ENCODE assay signal across 12 cellular contexts in genomic region chr3:185926445-185926844, GRCh38. TPM values are rescaled to one million over a fixed set of nuclear protein-coding genes. Genes with fewer than 3 reads are reported as not detected.
DNase-seq lines count a peak whose midpoint lies in the region; ATAC-seq and TF ChIP-seq lines count a peak whose summit lies in the region.
"Had no signal": no experiment of that assay in that cellular context is flagged by ENCODE, and none has a peak within 500 bp of the region (broad histone marks: within the 10 kb centered on the region; RNA-seq: fewer than 3 reads in every experiment).

No MANE protein-coding gene starts in this region.

- H3K27me3 Mint-ChIP-seq in activated T-cell treated with anti-CD3 and anti-CD28 coated beads, Interleukin-2, amount 50 U/mL, for 72 hours (ENCODE audit: low read depth): no peaks in the 10 kb centered on the region
- no peaks in the 10 kb centered on the region for H3K27me3 Mint-ChIP-seq in activated CD8-positive, alpha-beta T cell treated with anti-CD3 and anti-CD28 coated beads, Interleukin-2, amount 10 ng/mL, durations not matched to agents 7 days and 5 days (ENCODE audit: low read depth)
- no peaks in the 10 kb centered on the region for H3K27me3 Mint-ChIP-seq in glutamatergic neuron (ENCODE audit: unreplicated experiment)

- peaks cover 99% of the 10 kb centered on the region for H3K79me2 ChIP-seq in smooth muscle cell (ENCODE audit: low read depth)
- peaks cover 100% of the 10 kb centered on the region for H3K79me2 ChIP-seq in OCI-LY7 (ENCODE audit: insufficient read depth, low read depth, low read length)

- no peaks in the 10 kb centered on the region for H3K9me3 Mint-ChIP-seq in activated T-cell treated with anti-CD3 and anti-CD28 coated beads, Interleukin-2, amount 50 U/mL, for 72 hours
- no peaks in the 10 kb centered on the region for H3K9me3 Mint-ChIP-seq in activated CD8-positive, alpha-beta T cell treated with anti-CD3 and anti-CD28 coated beads, Interleukin-2, amount 10 ng/mL, durations not matched to agents 7 days and 5 days (ENCODE audit: insufficient read depth)
- H3K9me3 Mint-ChIP-seq in glutamatergic neuron (ENCODE audit: unreplicated experiment): no peaks in the 10 kb centered on the region

- no peak for TF ChIP-seq POLR2A in esophagus squamous epithelium (IDR thresholded peaks at IDR 0.05)

- H3K4me3 Mint-ChIP-seq in activated T-cell treated with anti-CD3 and anti-CD28 coated beads, Interleukin-2, amount 50 U/mL, for 72 hours: peak overlapping the region; percentile 30 to 52
- no peak overlapping the region for H3K4me3 Mint-ChIP-seq in activated CD8-positive, alpha-beta T cell treated with anti-CD3 and anti-CD28 coated beads, Interleukin-2, amount 10 ng/mL, durations not matched to agents 7 days and 5 days
- H3K4me3 Mint-ChIP-seq in glutamatergic neuron (ENCODE audit: unreplicated experiment): peak overlapping the region; percentile 14

- H4K20me1 ChIP-seq in smooth muscle cell (ENCODE audit: low read depth): peaks cover 100% of the 10 kb centered on the region
- H4K20me1 ChIP-seq in OCI-LY7 (ENCODE audit: insufficient read depth, low read length): peaks cover 97% of the 10 kb centered on the region

- peaks cover 53% of the 10 kb centered on the region for H3K4me1 ChIP-seq in smooth muscle cell (ENCODE audit: low read depth)
- H3K4me1 ChIP-seq in esophagus squamous epithelium: peaks cover 38 to 75% (median 56%) of the 10 kb centered on the region in 3 donors
- peaks cover 49% of the 10 kb centered on the region for H3K4me1 ChIP-seq in OCI-LY7 (ENCODE audit: insufficient read depth, low read length, poor library complexity, severe bottlenecking)

- no peak for DNase-seq in activated T-cell treated with anti-CD3 and anti-CD28 coated beads, Interleukin-2, amount 50 U/mL, for 72 hours
- DNase-seq in activated T-cell treated with anti-CD3 and anti-CD28 coated beads for 4 hours (no peak), glutamatergic neuron (no peak), smooth muscle cell (lab: John Stamatoyannopoulos, UW; ENCODE audit: unreplicated experiment) (no peak), esophagus squamous epithelium (lab: John Stamatoyannopoulos, UW) (no peak), OCI-LY7 (ENCODE audit: low spot score) (no peak)
- no peak for DNase-seq in activated CD8-positive, alpha-beta T cell treated with anti-CD3 and anti-CD28 coated beads, Interleukin-2, amount 10 ng/mL, durations not matched to agents 7 days and 5 days
- DNase-seq: cortex of kidney, OCI-M1, upper lobe of right lung had no signal

- H3K36me3 ChIP-seq in smooth muscle cell (ENCODE audit: low read depth) (peaks cover 33% of the 10 kb centered on the region), esophagus squamous epithelium (peaks cover 18 to 73% (median 29%) of the 10 kb centered on the region in 3 donors), OCI-LY7 (ENCODE audit: insufficient read depth, low read length) (peaks cover 100% of the 10 kb centered on the region)

- ATAC-seq in activated T-cell treated with anti-CD3 and anti-CD28 coated beads, Interleukin-2, amount 50 U/mL, for 72 hours (replicated peaks in 1 of 2): no peak
- ATAC-seq in activated CD8-positive, alpha-beta T cell treated with anti-CD3 and anti-CD28 coated beads, Interleukin-2, amount 10 ng/mL, durations not matched to agents 7 days and 5 days: no peak
- no peak for ATAC-seq in HG03135 (IDR thresholded peaks at IDR 0.05; ENCODE audit: unreplicated experiment)
- ATAC-seq: sciatic nerve, upper lobe of right lung had no signal

- TF ChIP-seq CTCF in glutamatergic neuron (IDR thresholded peaks at IDR 0.05; ENCODE audit: partially characterized antibody, unreplicated experiment): no peak
- no peak for TF ChIP-seq CTCF in smooth muscle cell (IDR thresholded peaks at IDR 0.05; ENCODE audit: borderline replicate concordance, insufficient read depth, poor library complexity, severe bottlenecking)
- no peak for TF ChIP-seq CTCF in esophagus squamous epithelium (IDR thresholded peaks at IDR 0.05)
- no peak for TF ChIP-seq CTCF in OCI-LY7 (conservative IDR thresholded peaks at IDR 0.05; ENCODE audit: low read length)

- no TSS peak for BruUV-seq in OCI-LY7 (replicated peaks; lab: Mats Ljungman, UMichigan)

- no peaks in the 10 kb centered on the region for H3K9me3 ChIP-seq in smooth muscle cell (replicated peaks; ENCODE audit: low read depth)
- H3K9me3 ChIP-seq in esophagus squamous epithelium: no peaks in the 10 kb centered on the region
- H3K9me3 ChIP-seq in OCI-LY7 (ENCODE audit: low read length): no peaks in the 10 kb centered on the region
- H3K9me3 ChIP-seq: upper lobe of right lung had no signal

- H3K4me3 ChIP-seq in smooth muscle cell (peak overlapping the region; percentile 7), esophagus squamous epithelium (peak overlapping the region in 1 of 4 donors; percentile 36), OCI-LY7 (ENCODE audit: low read depth, low read length, poor library complexity, severe bottlenecking) (no peak overlapping the region)
- H3K4me3 ChIP-seq: upper lobe of right lung had no signal

- 85% methylated on average over 9 of the region's 9 CpGs for WGBS in smooth muscle cell (ENCODE audit: low lambda C conversion rate)
- WGBS in esophagus squamous epithelium, 2 donors: 38 to 44% methylated on average over 9 of the region's 9 CpGs

- CTCF ChIA-PET in activated CD8-positive, alpha-beta T cell treated with anti-CD3 and anti-CD28 coated beads, Interleukin-2, amount 10 ng/mL, durations not matched to agents 7 days and 5 days (lab: Charles Lee): interaction anchor here (1.8 to 8.9 kb wide), 2 partner anchors 11 to 17 kb away, joined by 4 to 98 read pairs; partner anchors contain the start of gene TRA2B
- CTCF ChIA-PET in OCI-LY7 (lab: Charles Lee; ENCODE audit: unreplicated experiment): no interaction called here

- H3K9ac ChIP-seq in smooth muscle cell (ENCODE audit: low read depth): no peak overlapping the region

- peaks cover 29% of the 10 kb centered on the region for H3F3A ChIP-seq in smooth muscle cell (ENCODE audit: low read depth)

- no peaks in the 10 kb centered on the region for H3K9me2 ChIP-seq in OCI-LY7 (ENCODE audit: insufficient read depth, low read length)

- H3K36me3 Mint-ChIP-seq in activated T-cell treated with anti-CD3 and anti-CD28 coated beads, Interleukin-2, amount 50 U/mL, for 72 hours (ENCODE audit: insufficient read depth in 2 of 2): peaks cover 26 to 85% of the 10 kb centered on the region in 2 donors
- peaks cover 94% of the 10 kb centered on the region for H3K36me3 Mint-ChIP-seq in activated CD8-positive, alpha-beta T cell treated with anti-CD3 and anti-CD28 coated beads, Interleukin-2, amount 10 ng/mL, durations not matched to agents 7 days and 5 days (ENCODE audit: low read depth)
- H3K36me3 Mint-ChIP-seq in glutamatergic neuron (ENCODE audit: unreplicated experiment): no peaks in the 10 kb centered on the region

- intact Hi-C loops in esophagus squamous epithelium (cut with DNase I) (no loop called here), OCI-LY7 (cut with micrococcal nuclease; ENCODE audit: unreplicated experiment) (no loop called here)

- H3K4me2 ChIP-seq in smooth muscle cell (no peak overlapping the region), OCI-LY7 (ENCODE audit: low read length) (no peak overlapping the region; the same call in 1 of the 2 replicates)

- H3K4me1 Mint-ChIP-seq in activated T-cell treated with anti-CD3 and anti-CD28 coated beads, Interleukin-2, amount 50 U/mL, for 72 hours (ENCODE audit: low read depth): peaks cover 84% of the 10 kb centered on the region
- H3K4me1 Mint-ChIP-seq in activated CD8-positive, alpha-beta T cell treated with anti-CD3 and anti-CD28 coated beads, Interleukin-2, amount 10 ng/mL, durations not matched to agents 7 days and 5 days (ENCODE audit: low read depth): peaks cover 83% of the 10 kb centered on the region
- H3K4me1 Mint-ChIP-seq in glutamatergic neuron (ENCODE audit: low read depth, unreplicated experiment): peaks cover 57% of the 10 kb centered on the region

- H3K27me3 ChIP-seq in smooth muscle cell (ENCODE audit: low read depth): no peaks in the 10 kb centered on the region
- no peaks in the 10 kb centered on the region for H3K27me3 ChIP-seq in esophagus squamous epithelium
- H3K27me3 ChIP-seq: upper lobe of right lung had no signal

- POLR2A ChIA-PET in activated CD8-positive, alpha-beta T cell treated with anti-CD3 and anti-CD28 coated beads, Interleukin-2, amount 10 ng/mL, durations not matched to agents 7 days and 5 days (lab: Charles Lee): interaction anchor here (1.3 to 6.5 kb wide), 3 partner anchors 10 to 13 kb away, joined by 3 to 107 read pairs (median 9); partner anchors contain the start of gene TRA2B
- POLR2A ChIA-PET in OCI-LY7 (lab: Charles Lee): interaction anchor here (0.7 to 3.2 kb wide), 6 partner anchors 9 to 643 kb away, joined by 3 to 15 read pairs (median 6); no protein-coding TSS in a partner anchor

- peak overlapping the region; percentile 100 for H3K27ac ChIP-seq in smooth muscle cell (ENCODE audit: low read depth)
- peak overlapping the region in 2 of 4 donors; percentile 17 to 100 for H3K27ac ChIP-seq in esophagus squamous epithelium
- H3K27ac ChIP-seq in OCI-LY7 (ENCODE audit: low read depth, low read length, poor library complexity, severe bottlenecking): no peak overlapping the region
- H3K27ac ChIP-seq: upper lobe of right lung had no signal

- H2AFZ ChIP-seq in smooth muscle cell (ENCODE audit: low read depth) (no peak overlapping the region), OCI-LY7 (ENCODE audit: low read length) (no peak overlapping the region)

- peak overlapping the region; percentile 95 for H3K27ac Mint-ChIP-seq in activated T-cell treated with anti-CD3 and anti-CD28 coated beads, Interleukin-2, amount 50 U/mL, for 72 hours
- peak overlapping the region; percentile 4 for H3K27ac Mint-ChIP-seq in activated CD8-positive, alpha-beta T cell treated with anti-CD3 and anti-CD28 coated beads, Interleukin-2, amount 10 ng/mL, durations not matched to agents 7 days and 5 days
- H3K27ac Mint-ChIP-seq in glutamatergic neuron (ENCODE audit: unreplicated experiment): no peak overlapping the region

RNA-seq across cellular contexts. Expression of gene TRA2B, which starts 11.4 kb away (rescaled TPM):
- 100 to 1,000 TPM; 215 to 233 TPM for total RNA-seq in activated T-cell treated with anti-CD3 and anti-CD28 coated beads, Interleukin-2, amount 50 U/mL, for 72 hours
- total RNA-seq in activated CD8-positive, alpha-beta T cell treated with anti-CD3 and anti-CD28 coated beads, Interleukin-2, amount 10 ng/mL, durations not matched to agents 7 days and 5 days: 100 to 1,000 TPM; 271 to 277 TPM
- total RNA-seq in glutamatergic neuron (ENCODE audit: unreplicated experiment) (160 TPM), smooth muscle cell (260 and 265 TPM in 2 replicates), esophagus squamous epithelium (100 to 1,000 TPM in 3 of 4 donors, 10 to 100 TPM in 1; 83.3 to 396 (median 171) TPM), OCI-LY7 (2022) (296 and 325 TPM in 2 replicates)
- 119 and 135 TPM in 2 replicates for polyA plus RNA-seq in smooth muscle cell
- total RNA-seq in OCI-LY7 (2014; rRNA removed; shearing (Covaris generic)): 349 and 420 TPM in 2 replicates
